ENCODE assay signal across 23 cellular contexts in the genomic region with DNA sequence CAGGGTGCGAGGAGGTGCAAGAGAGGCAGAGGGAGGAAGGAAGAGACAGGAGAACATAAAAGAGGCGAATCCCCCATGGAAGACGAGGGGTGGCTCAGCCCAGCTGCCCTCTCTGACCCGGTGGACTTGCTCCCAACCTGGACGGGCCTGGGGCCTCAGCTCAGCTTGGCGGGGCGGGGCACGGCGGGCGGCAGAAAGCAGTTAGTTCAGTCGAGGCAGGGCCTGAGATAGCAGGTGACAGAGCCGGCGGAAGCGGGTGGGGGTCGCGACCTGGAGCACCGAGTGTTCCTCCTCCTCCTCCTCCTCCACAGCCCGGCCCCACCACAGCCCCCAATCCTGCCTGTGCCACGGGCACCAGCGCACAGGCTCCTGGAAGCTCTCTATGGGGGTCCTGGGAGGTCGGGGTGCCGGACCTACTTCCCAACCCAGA. TPM values are rescaled to one million over a fixed set of nuclear protein-coding genes. Genes with fewer than 3 reads are reported as not detected.
"Had no signal": no experiment of that assay in that cellular context is flagged by ENCODE, and none has a peak within 500 bp of the region (broad histone marks: within the 10 kb centered on the region; RNA-seq: fewer than 3 reads in every experiment).

No MANE protein-coding gene starts in this region.

- H3K9me3 Mint-ChIP-seq: memory B cell; natural killer cell treated with Interleukin-12 subunit alpha and Interleukin-12 subunit beta and Interleukin-15 and Interleukin-18, amount 100 ng/mL, for 72 hours; neural progenitor cell; stimulated activated memory B cell treated with anti-CD40 and anti-IgM and Interleukin-4, amounts not matched to agents 10 μg/mL and 1 μg/mL and 100 μg/mL, for 72 hours; stimulated activated naive CD8-positive, alpha-beta T cell treated with anti-CD3 and anti-CD28 coated beads, Interleukin-15, amount 100 ng/mL, for 72 hours had no signal

- H3K9ac ChIP-seq: neural progenitor cell, parathyroid adenoma had no signal

- H3K9me3 ChIP-seq: colonic mucosa, heart right ventricle, left ventricle myocardium inferior, lower lobe of right lung, prostate gland, right lobe of liver, thyroid gland, upper lobe of left lung, uterus had no signal

- DNase-seq: cerebellar nuclear complex; colonic mucosa; dermis blood vessel endothelial cell; effector CD4-positive, alpha-beta T cell; heart right ventricle; islet precursor cell; left ventricle myocardium inferior; lower lobe of right lung; right lobe of liver; stimulated activated CD4-positive, alpha-beta T cell treated with anti-CD3 and anti-CD28 coated beads, Interleukin-4, amount 100 ng/mL, for 1 hour; stimulated activated CD8-positive, alpha-beta memory T cell treated with anti-CD3 and anti-CD28 coated beads, Interleukin-4, amount 100 ng/mL, for 48 hours; stimulated activated naive CD8-positive, alpha-beta T cell treated with anti-CD3 and anti-CD28 coated beads, Interleukin-15, amount 100 ng/mL, for 72 hours; thyroid gland; uterus had no signal

- H3K4me3 ChIP-seq: colonic mucosa, heart right ventricle, left ventricle myocardium inferior, lower lobe of right lung, neural progenitor cell, prostate gland, right lobe of liver, thyroid gland, upper lobe of left lung, uterus had no signal

- H3K4me3 Mint-ChIP-seq: memory B cell; natural killer cell treated with Interleukin-12 subunit alpha and Interleukin-12 subunit beta and Interleukin-15 and Interleukin-18, amount 100 ng/mL, for 72 hours; neural progenitor cell; stimulated activated memory B cell treated with anti-CD40 and anti-IgM and Interleukin-4, amounts not matched to agents 10 μg/mL and 1 μg/mL and 100 μg/mL, for 72 hours; stimulated activated naive CD8-positive, alpha-beta T cell treated with anti-CD3 and anti-CD28 coated beads, Interleukin-15, amount 100 ng/mL, for 72 hours had no signal

- H3K4me1 Mint-ChIP-seq: memory B cell; neural progenitor cell; stimulated activated memory B cell treated with anti-CD40 and anti-IgM and Interleukin-4, amounts not matched to agents 10 μg/mL and 1 μg/mL and 100 μg/mL, for 72 hours; stimulated activated naive CD8-positive, alpha-beta T cell treated with anti-CD3 and anti-CD28 coated beads, Interleukin-15, amount 100 ng/mL, for 72 hours had no signal

- H3K36me3 ChIP-seq: colonic mucosa, neural progenitor cell, prostate gland, right lobe of liver, uterus had no signal

- ATAC-seq: heart right ventricle, lower lobe of right lung, right lobe of liver had no signal

- H3K4me1 ChIP-seq: colonic mucosa, heart right ventricle, left ventricle myocardium inferior, lower lobe of right lung, neural progenitor cell, parathyroid adenoma, prostate gland, right lobe of liver, thyroid gland, upper lobe of left lung, uterus had no signal

- H3K27me3 ChIP-seq: colonic mucosa, heart right ventricle, neural progenitor cell, right lobe of liver, thyroid gland, upper lobe of left lung, uterus had no signal

- H3K27ac ChIP-seq: colonic mucosa, heart right ventricle, left ventricle myocardium inferior, lower lobe of right lung, neural progenitor cell, parathyroid adenoma, prostate gland, right lobe of liver, thyroid gland, upper lobe of left lung, uterus had no signal

- H3K27me3 Mint-ChIP-seq: memory B cell; natural killer cell treated with Interleukin-12 subunit alpha and Interleukin-12 subunit beta and Interleukin-15 and Interleukin-18, amount 100 ng/mL, for 72 hours; stimulated activated memory B cell treated with anti-CD40 and anti-IgM and Interleukin-4, amounts not matched to agents 10 μg/mL and 1 μg/mL and 100 μg/mL, for 72 hours; stimulated activated naive CD8-positive, alpha-beta T cell treated with anti-CD3 and anti-CD28 coated beads, Interleukin-15, amount 100 ng/mL, for 72 hours had no signal

- H3K27ac Mint-ChIP-seq: natural killer cell treated with Interleukin-12 subunit alpha and Interleukin-12 subunit beta and Interleukin-15 and Interleukin-18, amount 100 ng/mL, for 72 hours; neural progenitor cell had no signal

- H3K36me3 Mint-ChIP-seq: natural killer cell treated with Interleukin-12 subunit alpha and Interleukin-12 subunit beta and Interleukin-15 and Interleukin-18, amount 100 ng/mL, for 72 hours had no signal

RNA-seq across cellular contexts. Expression of a gene that starts 48.3 kb away (rescaled TPM):
- total RNA-seq: occipital lobe, renal cortical epithelial cell had no signal
